In genomic region chr20:50521709-50522674, GRCh38 we compare ENCODE assay signal across 17 cellular contexts. TPM values are rescaled to one million over a fixed set of nuclear protein-coding genes. Genes with fewer than 3 reads are reported as not detected.
DNase-seq lines count a peak whose midpoint lies in the region; ATAC-seq, FAIRE-seq and TF ChIP-seq lines count a peak whose summit lies in the region.
"Had no signal": no experiment of that assay in that cellular context is flagged by ENCODE, and none has a peak within 500 bp of the region (broad histone marks: within the 10 kb centered on the region; RNA-seq: fewer than 3 reads in every experiment).

No MANE protein-coding gene starts in this region.

- no peak overlapping the region for H3K23ac ChIP-seq in trophoblast cell (ENCODE audit: low read length)

- no peak overlapping the region for H3K4ac ChIP-seq in trophoblast cell (ENCODE audit: low read depth, low read length)

- H3K27ac Mint-ChIP-seq in chondrocyte (ENCODE audit: unreplicated experiment) = peak overlapping the region; percentile 5
- H3K27ac Mint-ChIP-seq: progenitor cell of endocrine pancreas had no signal

- TF ChIP-seq CTCF in HepG2 (CRISPR knock-in tag; IDR thresholded peaks at IDR 0.05) (no peak), right lobe of liver (IDR thresholded peaks at IDR 0.05) (no peak), chondrocyte (IDR thresholded peaks at IDR 0.05) (no peak)

- H3K14ac ChIP-seq in trophoblast cell (ENCODE audit: low read length) = no peak overlapping the region

- H3K79me2 ChIP-seq in HepG2 (ENCODE audit: insufficient read depth, low read length) (peaks cover 73% of the 10 kb centered on the region), trophoblast cell (ENCODE audit: control insufficient read depth, insufficient read depth, low read length, poor library complexity) (peaks cover 5% of the 10 kb centered on the region)

- H3K4me3 ChIP-seq in HepG2 (replicated peaks in 1 of 3; ENCODE audit: insufficient read depth in 1 of 3, low read depth in 2 of 3, low read length in 3 of 3) (no peak overlapping the region), right lobe of liver (no peak overlapping the region), trophoblast cell (ENCODE audit: low read depth, low read length) (no peak overlapping the region)
- H3K4me3 ChIP-seq: adrenal gland had no signal

- H4K8ac ChIP-seq in trophoblast cell (ENCODE audit: low read depth, low read length) = no peak overlapping the region

- no peak overlapping the region for H3K27ac ChIP-seq in HepG2 (ENCODE audit: extremely low read length, insufficient read depth, low read length)
- H3K27ac ChIP-seq in right lobe of liver = no peak overlapping the region
- no peak overlapping the region for H3K27ac ChIP-seq in trophoblast cell (ENCODE audit: low read depth, low read length)

- H3K4me1 ChIP-seq in HepG2 (ENCODE audit: insufficient read depth, low read length) (peaks cover 30% of the 10 kb centered on the region), right lobe of liver (peaks cover 0 to 30% (median 9%) of the 10 kb centered on the region in 4 donors), trophoblast cell (ENCODE audit: control insufficient read depth in 1 of 2, insufficient read depth in 2 of 2, low read length in 2 of 2) (peaks cover 5 to 8% of the 10 kb centered on the region in 2 experiments)

- in situ Hi-C loops in HepG2 (cut with HindIII; ENCODE audit: extremely low pct_ligation_motif_present, low pct_unique_long_range_greater_than_20kb) = no loop called here

- no peak overlapping the region for H2BK120ac ChIP-seq in trophoblast cell (ENCODE audit: insufficient read depth, low read length, poor library complexity)

- no TSS peak for BruUV-seq in HepG2 (replicated peaks; lab: Mats Ljungman, UMichigan)

- TF ChIP-seq EP300 in HepG2 (IDR thresholded peaks at IDR 0.05; ENCODE audit: low read depth in 2 of 2, low read length in 2 of 2) (no peak), HepG2 (CRISPR knock-in tag; IDR thresholded peaks at IDR 0.05; ENCODE audit: borderline replicate concordance) (no peak)

- H3K9me3 ChIP-seq in HepG2 (ENCODE audit: low read length) = no peaks in the 10 kb centered on the region
- no peaks in the 10 kb centered on the region for H3K9me3 ChIP-seq in right lobe of liver
- H3K9me3 ChIP-seq in trophoblast cell (ENCODE audit: insufficient read depth, low read depth, low read length) = no peaks in the 10 kb centered on the region
- H3K9me3 ChIP-seq: adrenal gland had no signal

- no peaks in the 10 kb centered on the region for H3K27me3 Mint-ChIP-seq in chondrocyte (ENCODE audit: low read depth)
- H3K27me3 Mint-ChIP-seq: dendritic cell treated with granulocyte-macrophage colony-stimulating factor and Interleukin-4, amounts not matched to agents 40 ng/mL and 50 ng/mL, for 4 days; progenitor cell of endocrine pancreas had no signal

- H3K4me3 Mint-ChIP-seq in chondrocyte (ENCODE audit: unreplicated experiment) = no peak overlapping the region
- H3K4me3 Mint-ChIP-seq: dendritic cell treated with granulocyte-macrophage colony-stimulating factor and Interleukin-4, amounts not matched to agents 40 ng/mL and 50 ng/mL, for 4 days had no signal

- WGBS in HepG2 (ENCODE audit: low lambda C conversion rate) = 96% methylated on average over 8 of the region's 8 CpGs
- WGBS in right lobe of liver (ENCODE audit: insufficient coverage, low coverage, low lambda C conversion rate, missing lambda C conversion rate) = 91% methylated on average over 8 of the region's 8 CpGs
- no CpG with 5 or more reads among the region's 8 CpGs for WGBS in trophoblast cell (ENCODE audit: extremely low coverage, insufficient coverage, insufficient read length)

- no peak for TF ChIP-seq RAD21 in HepG2 (CRISPR knock-in tag; IDR thresholded peaks at IDR 0.05)

- no peak overlapping the region for H2AFZ ChIP-seq in HepG2 (ENCODE audit: low read length)
- H2AFZ ChIP-seq in trophoblast cell (ENCODE audit: insufficient read depth, low read length, poor library complexity) = no peak overlapping the region

- H3K9ac ChIP-seq in HepG2 (ENCODE audit: insufficient read depth, low read depth, low read length) (no peak overlapping the region), trophoblast cell (ENCODE audit: low read length) (no peak overlapping the region)

- no peak overlapping the region for H4K12ac ChIP-seq in trophoblast cell (ENCODE audit: low read depth, low read length)

- no peak overlapping the region for H3K4me2 ChIP-seq in HepG2 (ENCODE audit: low read depth, low read length)
- H3K4me2 ChIP-seq in trophoblast cell (ENCODE audit: low read length) = no peak overlapping the region

- FAIRE-seq in HepG2 (lab: Jason Lieb, UNC) = no peak

- peaks cover 58% of the 10 kb centered on the region for H3K4me1 Mint-ChIP-seq in chondrocyte (ENCODE audit: low read depth)

- no peak overlapping the region for H4K91ac ChIP-seq in trophoblast cell (ENCODE audit: low read depth, low read length)

- intact Hi-C loops in HepG2 (cut with micrococcal nuclease; ENCODE audit: unreplicated experiment) (no loop called here), right lobe of liver (cut with DNase I) (no loop called here)

- H3K18ac ChIP-seq in trophoblast cell (ENCODE audit: low read length) = no peak overlapping the region

- H3K9me3 Mint-ChIP-seq in chondrocyte (ENCODE audit: low read depth) = no peaks in the 10 kb centered on the region
- H3K9me3 Mint-ChIP-seq: dendritic cell treated with granulocyte-macrophage colony-stimulating factor and Interleukin-4, amounts not matched to agents 40 ng/mL and 50 ng/mL, for 4 days had no signal

- TF ChIP-seq POLR2A in HepG2 (IDR thresholded peaks at IDR 0.05; ENCODE audit: insufficient read depth in 1 of 2, low read depth in 2 of 2, low read length in 2 of 2) (no peak), right lobe of liver (IDR thresholded peaks at IDR 0.05) (no peak)

- H3K27me3 ChIP-seq in HepG2 (ENCODE audit: control insufficient read depth in 1 of 2, insufficient read depth in 2 of 2, low read length in 2 of 2) (no peaks in the 10 kb centered on the region), right lobe of liver (no peaks in the 10 kb centered on the region), trophoblast cell (ENCODE audit: insufficient read depth, low read length) (no peaks in the 10 kb centered on the region)
- H3K27me3 ChIP-seq: adrenal gland had no signal

- no peak overlapping the region for H2BK12ac ChIP-seq in trophoblast cell (ENCODE audit: low read length)

- peaks cover 0 to 3% of the 10 kb centered on the region in 2 experiments; a peak in 1 of 5 replicates for H3K36me3 ChIP-seq in HepG2 (replicated peaks in 1 of 2; ENCODE audit: control insufficient read depth in 1 of 2, insufficient read depth in 2 of 2, low read length in 2 of 2)
- no peaks in the 10 kb centered on the region for H3K36me3 ChIP-seq in right lobe of liver
- H3K36me3 ChIP-seq in trophoblast cell (ENCODE audit: control insufficient read depth in 1 of 2, insufficient read depth in 2 of 2, low read length in 2 of 2) = peaks cover 2 to 3% of the 10 kb centered on the region in 2 experiments
- H3K36me3 ChIP-seq: adrenal gland had no signal

- H2BK5ac ChIP-seq in trophoblast cell (ENCODE audit: low read depth, low read length, poor library complexity) = no peak overlapping the region

- DNase-seq in HepG2 (ENCODE audit: low spot score) (no peak), right lobe of liver (no peak), SKM-1 treated with dmso at 0.1 percent for 144 hours (lab: John Stamatoyannopoulos, UW; ENCODE audit: unreplicated experiment) (peak; percentile 57), chondrocyte (ENCODE audit: low spot score) (no peak), SW 1271 (lab: John Stamatoyannopoulos, UW) (no peak), trophoblast cell (no peak), putamen (ENCODE audit: low spot score) (no peak)
- DNase-seq: activated CD4-positive, alpha-beta T cell treated with anti-CD3 and anti-CD28 coated beads for 48 hours; adrenal gland; HCEC 1CT; NCI-H1417 treated with DMSO at 0.1 percent for 48 hours; NCI-H510A; stimulated activated CD4-positive, alpha-beta T cell treated with anti-CD3 and anti-CD28 coated beads, Interleukin-2, amount 100 ng/mL, for 24 hours; stimulated activated naive CD4-positive, alpha-beta T cell had no signal

- CTCF ChIA-PET in HepG2 (lab: Yijun Ruan, JAX; ENCODE audit: low intra/inter-chr PET ratio, low total read pairs) = no interaction called here

- H3K36me3 Mint-ChIP-seq in chondrocyte (ENCODE audit: low read depth) = no peaks in the 10 kb centered on the region

- ATAC-seq in HepG2 (no peak), right lobe of liver (no peak), esophagus mucosa (no peak)

- peaks cover 2% of the 10 kb centered on the region for H3K79me1 ChIP-seq in trophoblast cell (ENCODE audit: low read length)

- H2AK5ac ChIP-seq in trophoblast cell (ENCODE audit: low read length) = no peak overlapping the region

- POLR2A ChIA-PET in HepG2 (lab: Yijun Ruan, JAX) = interaction anchor here (1.6 kb wide), 1 partner anchor 406 kb away, joined by 4 read pairs; no protein-coding TSS in a partner anchor

- H4K20me1 ChIP-seq in HepG2 (ENCODE audit: insufficient read depth, low read length) = no peaks in the 10 kb centered on the region

RNA-seq across cellular contexts. Expression of gene PTPN1, which starts 11.8 kb away (rescaled TPM):
- total RNA-seq in HepG2 (2016; rRNA removed; fragmentation: Illumina TruSeq; extraction: Trizol) (33.3 and 37.2 TPM in 2 replicates), right lobe of liver (10 to 100 TPM in 5 of 6 experiments, 1 to 10 TPM in 1; 9.5 to 14.9 (median 12.6) TPM), chondrocyte (30.3 to 32.4 TPM (median 30.8 TPM) in 3 replicates), esophagus mucosa (23.3 TPM)
- total RNA-seq in HepG2 (2016; cell fraction: cytosol; rRNA removed; fragmentation: Illumina TruSeq; extraction: Trizol; ENCODE audit: low read depth) = 4.1 and 4.3 TPM in 2 replicates
- 31.0 and 34.8 TPM in 2 replicates for total RNA-seq in HepG2 (2016; cell fraction: insoluble cytoplasmic fraction; rRNA removed; fragmentation: Illumina TruSeq; extraction: Trizol)
- total RNA-seq in HepG2 (2016; cell fraction: membrane; rRNA removed; fragmentation: Illumina TruSeq; extraction: Trizol) = 16.1 and 17.5 TPM in 2 replicates
- total RNA-seq in HepG2 (2016; cell fraction: nucleus; rRNA removed; fragmentation: Illumina TruSeq; extraction: Trizol) = 22.9 and 26.4 TPM in 2 replicates
- polyA plus RNA-seq in HepG2 (2011; rRNA removed) = 16.8 and 17.7 TPM in 2 replicates
- polyA plus RNA-seq in HepG2 (2011; cell fraction: cytosol; rRNA removed) = 14.7 and 18.4 TPM in 2 replicates
- polyA plus RNA-seq in HepG2 (2011; cell fraction: nucleus; rRNA removed) = 21.4 and 23.7 TPM in 2 replicates
- polyA plus RNA-seq in HepG2 (2012) = 20.9 and 24.3 TPM in 2 replicates
- polyA plus RNA-seq in HepG2 (2016; cell fraction: cytosol; fragmentation: Illumina TruSeq; extraction: Trizol; ENCODE audit: low read depth) = 2.4 and 2.5 TPM in 2 replicates
- 33.0 and 39.3 TPM in 2 replicates for polyA plus RNA-seq in HepG2 (2016; cell fraction: insoluble cytoplasmic fraction; fragmentation: Illumina TruSeq; extraction: Trizol; ENCODE audit: low read depth)
- polyA plus RNA-seq in HepG2 (2016; cell fraction: membrane; fragmentation: Illumina TruSeq; extraction: Trizol; ENCODE audit: low read depth) = 9.4 and 10.0 TPM in 2 replicates
- polyA plus RNA-seq in HepG2 (2016; cell fraction: nucleus; fragmentation: Illumina TruSeq; extraction: Trizol; ENCODE audit: insufficient read depth, low read depth) = 31.1 and 31.8 TPM in 2 replicates
- polyA minus RNA-seq in HepG2 (2011; rRNA and poly(A)+ RNA removed; ENCODE audit: low replicate concordance) = 27.4 and 30.1 TPM in 2 replicates
- 12.4 and 15.0 TPM in 2 replicates for polyA minus RNA-seq in HepG2 (2011; cell fraction: cytosol; rRNA and poly(A)+ RNA removed)
- polyA minus RNA-seq in HepG2 (2011; cell fraction: nucleus; rRNA and poly(A)+ RNA removed) = 23.0 and 24.9 TPM in 2 replicates
- polyA plus RNA-seq in trophoblast cell (2013) = 27.0 and 27.9 TPM in 2 replicates
